20 cellular contexts compared by ENCODE assay signal in genomic region chr12:104638218-104638617, GRCh38.
DNase-seq lines count a peak whose midpoint lies in the region; ATAC-seq, FAIRE-seq and TF ChIP-seq lines count a peak whose summit lies in the region.
"Had no signal": no experiment of that assay in that cellular context is flagged by ENCODE, and none has a peak within 500 bp of the region (broad histone marks: within the 10 kb centered on the region; RNA-seq: fewer than 3 reads in every experiment).

No MANE protein-coding gene starts in this region.

- H3K27me3 ChIP-seq in mammary epithelial cell (ENCODE audit: insufficient read depth, low read length): no peaks in the 10 kb centered on the region
- H3K27me3 ChIP-seq in CD4-positive, alpha-beta memory T cell (ENCODE audit: insufficient read depth, low read length): no peaks in the 10 kb centered on the region

- dilution Hi-C loops in mammary epithelial cell (cut with HindIII; ENCODE audit: low sequenced_read_pairs): no loop called here

- H3K4me1 Mint-ChIP-seq in MCF 10A (ENCODE audit: insufficient read depth, unreplicated experiment): no peaks in the 10 kb centered on the region
- peaks cover 37 to 71% (median 55%) of the 10 kb centered on the region in 4 donors for H3K4me1 Mint-ChIP-seq in CD4-positive, alpha-beta memory T cell
- peaks cover 47% of the 10 kb centered on the region for H3K4me1 Mint-ChIP-seq in activated T-helper 2 cell treated with anti-CD3 and anti-CD28 coated beads, Interferon-gamma antibody, Interleukin-2, Interleukin-4, amounts not matched to agents 10 μg/mL and 5 μg/mL and 100 μg/mL, durations not matched to agents 14 hours and 24 hours and 36 hours (ENCODE audit: low read depth)
- peaks cover 60 to 66% of the 10 kb centered on the region in 2 donors for H3K4me1 Mint-ChIP-seq in natural killer cell treated with Interleukin-12 subunit alpha and Interleukin-12 subunit beta and Interleukin-15 and Interleukin-18, amount 100 ng/mL, for 72 hours (ENCODE audit: low read depth in 2 of 2)

- FAIRE-seq in H54 (lab: Jason Lieb, UNC): no peak
- FAIRE-seq: A549, G401.6, GM12892 had no signal

- no peaks in the 10 kb centered on the region for H3K36me3 Mint-ChIP-seq in MCF 10A (ENCODE audit: insufficient read depth, unreplicated experiment)
- peaks cover 17 to 25% of the 10 kb centered on the region in 2 donors for H3K36me3 Mint-ChIP-seq in CD4-positive, alpha-beta memory T cell
- H3K36me3 Mint-ChIP-seq in activated T-helper 2 cell treated with anti-CD3 and anti-CD28 coated beads, Interferon-gamma antibody, Interleukin-2, Interleukin-4, amounts not matched to agents 10 μg/mL and 5 μg/mL and 100 μg/mL, durations not matched to agents 14 hours and 24 hours and 36 hours (ENCODE audit: low read depth): peaks cover 55% of the 10 kb centered on the region
- H3K36me3 Mint-ChIP-seq in natural killer cell treated with Interleukin-12 subunit alpha and Interleukin-12 subunit beta and Interleukin-15 and Interleukin-18, amount 100 ng/mL, for 72 hours: peaks cover 24% of the 10 kb centered on the region

- H3K4me3 ChIP-seq in mammary epithelial cell (replicated peaks in 1 of 3; ENCODE audit: insufficient read depth in 1 of 3, low read depth in 2 of 3, low read length in 3 of 3): no peak overlapping the region
- no peak overlapping the region for H3K4me3 ChIP-seq in CD4-positive, alpha-beta memory T cell (ENCODE audit: low read length in 2 of 2)
- H3K4me3 ChIP-seq: A549 had no signal

- H3K4me1 ChIP-seq in mammary epithelial cell (ENCODE audit: insufficient read depth, low read length): no peaks in the 10 kb centered on the region
- peaks cover 26% of the 10 kb centered on the region for H3K4me1 ChIP-seq in CD4-positive, alpha-beta memory T cell (ENCODE audit: insufficient read depth, low read length)
- H3K4me1 ChIP-seq: A549 had no signal

- peak overlapping the region; percentile 3 for H3K27ac Mint-ChIP-seq in MCF 10A (ENCODE audit: low read depth, unreplicated experiment)
- peak overlapping the region in 5 of 7 donors; percentile 8 to 74 (median 71) for H3K27ac Mint-ChIP-seq in CD4-positive, alpha-beta memory T cell
- H3K27ac Mint-ChIP-seq in activated T-helper 2 cell treated with anti-CD3 and anti-CD28 coated beads, Interferon-gamma antibody, Interleukin-2, Interleukin-4, amounts not matched to agents 10 μg/mL and 5 μg/mL and 100 μg/mL, durations not matched to agents 14 hours and 24 hours and 36 hours: peak overlapping the region; percentile 6
- peak overlapping the region; percentile 62 to 79 for H3K27ac Mint-ChIP-seq in natural killer cell treated with Interleukin-12 subunit alpha and Interleukin-12 subunit beta and Interleukin-15 and Interleukin-18, amount 100 ng/mL, for 72 hours
- H3K27ac Mint-ChIP-seq: CD4-positive, alpha-beta T cell had no signal

- no peak overlapping the region for H3K4me3 Mint-ChIP-seq in MCF 10A (ENCODE audit: unreplicated experiment)
- H3K4me3 Mint-ChIP-seq in CD4-positive, alpha-beta memory T cell: no peak overlapping the region
- H3K4me3 Mint-ChIP-seq in activated T-helper 2 cell treated with anti-CD3 and anti-CD28 coated beads, Interferon-gamma antibody, Interleukin-2, Interleukin-4, amounts not matched to agents 10 μg/mL and 5 μg/mL and 100 μg/mL, durations not matched to agents 14 hours and 24 hours and 36 hours (ENCODE audit: low read depth): no peak overlapping the region
- peak overlapping the region; percentile 58 for H3K4me3 Mint-ChIP-seq in natural killer cell treated with Interleukin-12 subunit alpha and Interleukin-12 subunit beta and Interleukin-15 and Interleukin-18, amount 100 ng/mL, for 72 hours
- H3K4me3 Mint-ChIP-seq: CD4-positive, alpha-beta T cell had no signal

- DNase-seq in MCF 10A (ENCODE audit: unreplicated experiment) (no peak), mammary epithelial cell (no peak), RPMI8226 (no peak), H54 (ENCODE audit: insufficient read length, low spot score) (no peak), NCI-H128 (lab: John Stamatoyannopoulos, UW; ENCODE audit: unreplicated experiment) (no peak)
- DNase-seq in CD4-positive, alpha-beta memory T cell: no peak
- no peak for DNase-seq in activated T-helper 2 cell treated with anti-CD3 and anti-CD28 coated beads, Interferon-gamma antibody, Interleukin-2, Interleukin-4, amounts not matched to agents 10 μg/mL and 5 μg/mL and 100 μg/mL, durations not matched to agents 14 hours and 24 hours and 36 hours (ENCODE audit: low spot score)
- peak; percentile 41 for DNase-seq in natural killer cell treated with Interleukin-12 subunit alpha and Interleukin-12 subunit beta and Interleukin-15 and Interleukin-18, amount 100 ng/mL, for 72 hours (ENCODE audit: low spot score)
- DNase-seq: CD4-positive, alpha-beta T cell; DMS79; KG1; NCI-H1092; NCI-H1694; NCI-H2107; NCI-H69; NK-92 treated with Interleukin-12 subunit alpha and Interleukin-12 subunit beta, amount 100 ng/mL, for 24 hours; OCI-M1 had no signal

- no peak overlapping the region for H3K4me2 ChIP-seq in mammary epithelial cell (ENCODE audit: insufficient read depth, low read depth, low read length)
- H3K4me2 ChIP-seq: A549 had no signal

- no peaks in the 10 kb centered on the region for H3K9me3 Mint-ChIP-seq in MCF 10A (ENCODE audit: unreplicated experiment)
- H3K9me3 Mint-ChIP-seq in CD4-positive, alpha-beta memory T cell: peaks cover 0 to 6% (median 3%) of the 10 kb centered on the region in 8 donors
- peaks cover 15% of the 10 kb centered on the region for H3K9me3 Mint-ChIP-seq in activated T-helper 2 cell treated with anti-CD3 and anti-CD28 coated beads, Interferon-gamma antibody, Interleukin-2, Interleukin-4, amounts not matched to agents 10 μg/mL and 5 μg/mL and 100 μg/mL, durations not matched to agents 14 hours and 24 hours and 36 hours
- no peaks in the 10 kb centered on the region for H3K9me3 Mint-ChIP-seq in natural killer cell treated with Interleukin-12 subunit alpha and Interleukin-12 subunit beta and Interleukin-15 and Interleukin-18, amount 100 ng/mL, for 72 hours

- no peaks in the 10 kb centered on the region for H3K27me3 Mint-ChIP-seq in MCF 10A (ENCODE audit: insufficient read depth, unreplicated experiment)
- no peaks in the 10 kb centered on the region for H3K27me3 Mint-ChIP-seq in CD4-positive, alpha-beta memory T cell
- H3K27me3 Mint-ChIP-seq in activated T-helper 2 cell treated with anti-CD3 and anti-CD28 coated beads, Interferon-gamma antibody, Interleukin-2, Interleukin-4, amounts not matched to agents 10 μg/mL and 5 μg/mL and 100 μg/mL, durations not matched to agents 14 hours and 24 hours and 36 hours (ENCODE audit: low read depth): no peaks in the 10 kb centered on the region
- no peaks in the 10 kb centered on the region for H3K27me3 Mint-ChIP-seq in natural killer cell treated with Interleukin-12 subunit alpha and Interleukin-12 subunit beta and Interleukin-15 and Interleukin-18, amount 100 ng/mL, for 72 hours
- H3K27me3 Mint-ChIP-seq: CD4-positive, alpha-beta T cell had no signal

- no peak for TF ChIP-seq POLR2A in H54 (IDR thresholded peaks at IDR 0.05; ENCODE audit: low read depth, low read length)

- H4K20me1 ChIP-seq in mammary epithelial cell (ENCODE audit: insufficient read depth, low read length): no peaks in the 10 kb centered on the region

- WGBS in mammary epithelial cell (ENCODE audit: low coverage, missing lambda C conversion rate): 100% methylated on average over 1 of the region's 2 CpGs

- H2AFZ ChIP-seq in mammary epithelial cell (ENCODE audit: low read depth, low read length): no peak overlapping the region

- CTCF ChIA-PET in MCF 10A (lab: Yijun Ruan, JAX): interaction anchor here (1.1 kb wide), 1 partner anchor 29 kb away, joined by 3 read pairs; no protein-coding TSS in a partner anchor
- CTCF ChIA-PET in mammary epithelial cell (lab: Charles Lee; ENCODE audit: low non-redundant PET): no interaction called here
- CTCF ChIA-PET in CD4-positive, alpha-beta memory T cell (lab: Charles Lee; ENCODE audit: partially characterized antibody): no interaction called here

- peaks cover 5% of the 10 kb centered on the region for H3K79me2 ChIP-seq in mammary epithelial cell (ENCODE audit: insufficient read depth, low read length)

- TF ChIP-seq CTCF in MCF 10A (IDR thresholded peaks at IDR 0.05; ENCODE audit: unreplicated experiment) (no peak), mammary epithelial cell (conservative IDR thresholded peaks at IDR 0.05 in 1 of 2, IDR thresholded peaks at IDR 0.05 in 1 of 2; ENCODE audit: extremely low read depth in 1 of 2, insufficient read depth in 1 of 2, low read depth in 1 of 2, low read length in 2 of 2) (no peak)

- H3K9me3 ChIP-seq in mammary epithelial cell (replicated peaks; ENCODE audit: insufficient read depth, low read length): no peaks in the 10 kb centered on the region
- H3K9me3 ChIP-seq in CD4-positive, alpha-beta memory T cell (ENCODE audit: control insufficient read depth in 1 of 2, low read length in 2 of 2): no peaks in the 10 kb centered on the region
- H3K9me3 ChIP-seq: A549 had no signal

- ATAC-seq in natural killer cell treated with Interleukin-12 subunit alpha and Interleukin-12 subunit beta and Interleukin-15 and Interleukin-18, amount 100 ng/mL, for 72 hours: peak; percentile 37 to 40

- H3K36me3 ChIP-seq in mammary epithelial cell (ENCODE audit: insufficient read depth, low read length): no peaks in the 10 kb centered on the region
- no peaks in the 10 kb centered on the region for H3K36me3 ChIP-seq in CD4-positive, alpha-beta memory T cell (ENCODE audit: insufficient read depth, low read length)

- no peak overlapping the region for H3K9ac ChIP-seq in mammary epithelial cell (ENCODE audit: insufficient read depth, low read length)

- intact Hi-C loops in MCF 10A (cut with micrococcal nuclease): no loop called here
- intact Hi-C loops in mammary epithelial cell (cut with micrococcal nuclease): no loop called here
- intact Hi-C loops in CD4-positive, alpha-beta memory T cell (cut with micrococcal nuclease): no loop called here
- intact Hi-C loops in activated T-helper 2 cell treated with anti-CD3 and anti-CD28 coated beads, Interferon-gamma antibody, Interleukin-2, Interleukin-4, amounts not matched to agents 10 μg/mL and 5 μg/mL and 100 μg/mL, durations not matched to agents 14 hours and 24 hours and 36 hours (cut with micrococcal nuclease): no loop called here

- POLR2A ChIA-PET in MCF 10A (lab: Yijun Ruan, JAX): interaction anchor here (0.7 kb wide), 1 partner anchor 31 kb away, joined by 3 read pairs; no protein-coding TSS in a partner anchor
- POLR2A ChIA-PET in CD4-positive, alpha-beta memory T cell (lab: Charles Lee; ENCODE audit: partially characterized antibody): no interaction called here

- no TSS peak for BruUV-seq in MCF 10A (replicated peaks; lab: Mats Ljungman, UMichigan)
- BruUV-seq in mammary epithelial cell (replicated peaks; lab: Mats Ljungman, UMichigan): no TSS peak

- H3K27ac ChIP-seq in mammary epithelial cell (ENCODE audit: insufficient read depth, low read depth, low read length): no peak overlapping the region
- H3K27ac ChIP-seq in CD4-positive, alpha-beta memory T cell (ENCODE audit: low read depth, low read length): no peak overlapping the region

- in situ Hi-C loops in mammary epithelial cell (cut with MboI; ENCODE audit: low sequenced_read_pairs in 2 of 2): no loop called here

Comparison
In these comparisons a context has a peak if more than half of its experiments do, and no peak if none do; other contexts are left out.
1. H3K27ac Mint-ChIP-seq: peak in every context shown above with its lines; median percentile 71 in CD4-positive, alpha-beta memory T cell; 70 in natural killer cell treated with Interleukin-12 subunit alpha and Interleukin-12 subunit beta and Interleukin-15 and Interleukin-18, amount 100 ng/mL, for 72 hours; 6 in activated T-helper 2 cell treated with anti-CD3 and anti-CD28 coated beads, Interferon-gamma antibody, Interleukin-2, Interleukin-4, amounts not matched to agents 10 μg/mL and 5 μg/mL and 100 μg/mL, durations not matched to agents 14 hours and 24 hours and 36 hours; 3 in MCF 10A.